ENCODE assay signal across 8 cellular contexts in genomic region chr18:45275367-45276113, GRCh38.
A peak's percentile ranks its signal among the peaks of the same experiment; 100 is the strongest.
DNase-seq lines count a peak whose midpoint lies in the region; ATAC-seq and TF ChIP-seq lines count a peak whose summit lies in the region.

No MANE protein-coding gene starts in this region.

- DNase-seq in DMS53 treated with DMSO at 0.1 percent for 48 hours (lab: John Stamatoyannopoulos, UW; ENCODE audit: unreplicated experiment) (peak; percentile 63), KBM-7 (peak; percentile 45), ascending aorta (ENCODE audit: low spot score in 2 of 2) (no peak), lung microvascular endothelial cell (ENCODE audit: low read depth in 2 of 2) (peak; percentile 21 to 36), occipital lobe (lab: John Stamatoyannopoulos, UW) (no peak), G401 (ENCODE audit: low spot score) (no peak)

- no peaks in the 10 kb centered on the region for H3K27me3 ChIP-seq in ascending aorta

- peaks cover 0 to 7% of the 10 kb centered on the region in 2 donors for H3K9me3 ChIP-seq in ascending aorta

- ATAC-seq in HG02970 (IDR thresholded peaks at IDR 0.05; ENCODE audit: low FRiP score, unreplicated experiment) = no peak
- ATAC-seq in GM18519 (IDR thresholded peaks at IDR 0.05; ENCODE audit: low FRiP score, unreplicated experiment) = no peak

- in situ Hi-C loops in KBM-7 (cut with MboI; ENCODE audit: low pct_unique_long_range_greater_than_20kb, low sequenced_read_pairs) (no loop called here), G401 (cut with HindIII; ENCODE audit: low sequenced_read_pairs) (no loop called here)

- H3K36me3 ChIP-seq in ascending aorta = no peaks in the 10 kb centered on the region

- TF ChIP-seq CTCF in ascending aorta (IDR thresholded peaks at IDR 0.05) = peak; percentile 9 to 57 (median 54)

- H3K4me3 ChIP-seq in ascending aorta = no peak overlapping the region

- no peak overlapping the region for H3K27ac ChIP-seq in ascending aorta

- intact Hi-C loops in ascending aorta (cut with DNase I) = no loop called here

- H3K4me1 ChIP-seq in ascending aorta = no peaks in the 10 kb centered on the region

Comparison
In these comparisons a context has a peak if more than half of its experiments do, and no peak if none do; other contexts are left out.
1. DNase-seq: peak in DMS53 treated with DMSO at 0.1 percent for 48 hours (single experiment), KBM-7 (single experiment) and lung microvascular endothelial cell (2 of 2); none in ascending aorta (0 of 2), occipital lobe (single experiment) and G401 (single experiment).